17 cellular contexts compared by ENCODE assay signal in genomic region chr17:81313776-81314409, GRCh38. TPM values are rescaled to one million over a fixed set of nuclear protein-coding genes. Genes with fewer than 3 reads are reported as not detected.
DNase-seq lines count a peak whose midpoint lies in the region; TF ChIP-seq lines count a peak whose summit lies in the region.
"Had no signal": no experiment of that assay in that cellular context is flagged by ENCODE, and none has a peak within 500 bp of the region (broad histone marks: within the 10 kb centered on the region; RNA-seq: fewer than 3 reads in every experiment).

No MANE protein-coding gene starts in this region.

- TF ChIP-seq CTCF in endothelial cell (IDR thresholded peaks at IDR 0.05; ENCODE audit: unreplicated experiment), result no peak

- 0 out of 2 replicates have a peak overlapping the region, but pooled peaks have one; percentile 31 for H3K4me2 ChIP-seq in BLaER1
- H3K4me2 ChIP-seq in neuronal stem cell (ENCODE audit: insufficient read depth, low read length, poor library complexity, severe bottlenecking), result no peak overlapping the region

- no peaks in the 10 kb centered on the region for H3K79me1 ChIP-seq in neuronal stem cell (ENCODE audit: low read depth, low read length)

- H3K36me3 ChIP-seq in BLaER1, result no peaks in the 10 kb centered on the region
- H3K36me3 ChIP-seq in neuronal stem cell (replicated peaks in 1 of 2; ENCODE audit: control insufficient read depth in 2 of 2, insufficient read depth in 2 of 2, low read length in 2 of 2), result no peaks in the 10 kb centered on the region
- H3K36me3 ChIP-seq: HAP-1 had no signal

- H3K4ac ChIP-seq in neuronal stem cell (ENCODE audit: low read length), result peak overlapping the region; percentile 37

- no peak overlapping the region for H2BK12ac ChIP-seq in neuronal stem cell (ENCODE audit: low read length)

- no peak overlapping the region for H2AFZ ChIP-seq in neuronal stem cell (ENCODE audit: low read length)

- H4K91ac ChIP-seq in neuronal stem cell (ENCODE audit: low read depth, low read length, poor library complexity), result no peak overlapping the region

- peak overlapping the region; percentile 93 for H2BK15ac ChIP-seq in neuronal stem cell (ENCODE audit: low read length)

- H2BK120ac ChIP-seq in neuronal stem cell (ENCODE audit: low read depth, low read length), result no peak overlapping the region

- H2BK5ac ChIP-seq in neuronal stem cell (ENCODE audit: low read length), result peak overlapping the region; percentile 93

- H3K4me1 ChIP-seq in BLaER1 (peaks cover 57% of the 10 kb centered on the region), neuronal stem cell (ENCODE audit: control insufficient read depth in 2 of 2, insufficient read depth in 1 of 2, low read depth in 1 of 2, low read length in 2 of 2) (peaks cover 9 to 49% of the 10 kb centered on the region in 2 donors)

- H3K27me3 Mint-ChIP-seq in endothelial cell (ENCODE audit: unreplicated experiment), result peaks cover 4% of the 10 kb centered on the region

- H2AK5ac ChIP-seq in neuronal stem cell (ENCODE audit: low read depth, low read length), result peak overlapping the region; percentile 98

- H3K4me3 ChIP-seq in BLaER1 (no peak overlapping the region), neuronal stem cell (ENCODE audit: low read length in 2 of 2) (no peak overlapping the region)
- H3K4me3 ChIP-seq: HAP-1 had no signal

- peak overlapping the region; percentile 91 for H3K18ac ChIP-seq in neuronal stem cell (ENCODE audit: low read length)

- no peak overlapping the region for H3K4me3 Mint-ChIP-seq in endothelial cell (ENCODE audit: unreplicated experiment)
- H3K4me3 Mint-ChIP-seq: CD8-positive, alpha-beta memory T cell; HFFc6 had no signal

- no peaks in the 10 kb centered on the region for H3K9me3 ChIP-seq in BLaER1
- H3K9me3 ChIP-seq in neuronal stem cell (replicated peaks in 1 of 2; ENCODE audit: control insufficient read depth in 2 of 2, insufficient read depth in 1 of 2, low read depth in 1 of 2, low read length in 2 of 2), result no peaks in the 10 kb centered on the region
- H3K9me3 ChIP-seq: Caco-2, HAP-1 had no signal

- peaks cover 8% of the 10 kb centered on the region; the same call in 1 of the 2 replicates for H3K27me3 ChIP-seq in BLaER1
- H3K27me3 ChIP-seq in neuronal stem cell (ENCODE audit: control insufficient read depth in 3 of 3, insufficient read depth in 3 of 3, low read depth in 1 of 3, low read length in 3 of 3), result peaks cover 0 to 37% (median 3%) of the 10 kb centered on the region in 3 experiments

- H4K8ac ChIP-seq in neuronal stem cell (ENCODE audit: low read depth, low read length), result no peak overlapping the region

- H3K9me3 Mint-ChIP-seq in endothelial cell (ENCODE audit: unreplicated experiment), result no peaks in the 10 kb centered on the region
- H3K9me3 Mint-ChIP-seq: CD8-positive, alpha-beta memory T cell; HFFc6 had no signal

- H3K36me3 Mint-ChIP-seq in endothelial cell (ENCODE audit: low read depth, unreplicated experiment), result no peaks in the 10 kb centered on the region
- H3K36me3 Mint-ChIP-seq: CD8-positive, alpha-beta memory T cell had no signal

- H3K14ac ChIP-seq in neuronal stem cell (ENCODE audit: low read length), result peak overlapping the region; percentile 71

- H3K27ac Mint-ChIP-seq in endothelial cell (ENCODE audit: unreplicated experiment), result no peak overlapping the region
- H3K27ac Mint-ChIP-seq: CD8-positive, alpha-beta memory T cell; HFFc6 had no signal

- peak overlapping the region; percentile 80 for H3K23ac ChIP-seq in neuronal stem cell (ENCODE audit: low read depth, low read length, poor library complexity)

- H3K9ac ChIP-seq in BLaER1, result peak overlapping the region; percentile 7; the same call in 1 of the 2 replicates
- H3K9ac ChIP-seq in neuronal stem cell (ENCODE audit: low read depth, low read length, poor library complexity), result no peak overlapping the region

- no peaks in the 10 kb centered on the region for H4K20me1 ChIP-seq in BLaER1

- WGBS in neuronal stem cell (ENCODE audit: extremely low coverage in 2 of 2, insufficient read length in 2 of 2, insufficient replicate concordance in 1 of 2), 2 donors, result no CpG with 5 or more reads among the region's 17 CpGs

- peaks cover 4% of the 10 kb centered on the region for H3K4me1 Mint-ChIP-seq in endothelial cell (ENCODE audit: unreplicated experiment)

- H3K27ac ChIP-seq in BLaER1, result no peak overlapping the region
- no peak overlapping the region for H3K27ac ChIP-seq in neuronal stem cell (replicated peaks; ENCODE audit: low read length)
- H3K27ac ChIP-seq: 22Rv1, HL-60 had no signal

- peak; percentile 5 for DNase-seq in NCI-H146 (lab: John Stamatoyannopoulos, UW)
- DNase-seq in NCI-H146 treated with DMSO at 0.1 percent for 48 hours (lab: John Stamatoyannopoulos, UW; ENCODE audit: unreplicated experiment), result no peak
- peak; percentile 63 for DNase-seq in SK-N-DZ (ENCODE audit: low spot score)
- no peak for DNase-seq in neuronal stem cell (ENCODE audit: low spot score)
- no peak for DNase-seq in endothelial cell (ENCODE audit: low spot score)
- DNase-seq in NCI-H1694 (lab: John Stamatoyannopoulos, UW), result no peak
- no peak for DNase-seq in activated CD4-positive, alpha-beta T cell treated with anti-CD3 and anti-CD28 coated beads for 48 hours
- DNase-seq: Caco-2; CD8-positive, alpha-beta memory T cell; DND-41; GDM1; GOT3; HFFc6 had no signal

RNA-seq across cellular contexts. Expression of gene SLC38A10, which starts 18.8 kb away (rescaled TPM):
- polyA plus RNA-seq in SK-N-DZ (2014; cell fraction: cytosol; rRNA removed), result 37.0 and 51.8 TPM in 2 replicates
- 68.3 and 105 TPM in 2 replicates for polyA plus RNA-seq in SK-N-DZ (2014; cell fraction: nucleus; rRNA removed)
- 7.2 TPM for polyA plus RNA-seq in neuronal stem cell (2013, experiment 1 of 2)
- 7.3 TPM for polyA plus RNA-seq in neuronal stem cell (2013, experiment 2 of 2)
- 57.2 TPM for total RNA-seq in endothelial cell (ENCODE audit: unreplicated experiment)

Comparison
In these comparisons a context has a peak if more than half of its experiments do, and no peak if none do; other contexts are left out.
1. DNase-seq: peak in NCI-H146 (single experiment) and SK-N-DZ (single experiment); none in NCI-H146 treated with DMSO at 0.1 percent for 48 hours (single experiment), neuronal stem cell (single experiment), endothelial cell (single experiment), NCI-H1694 (single experiment) and activated CD4-positive, alpha-beta T cell treated with anti-CD3 and anti-CD28 coated beads for 48 hours (single experiment).